ENCODE assay signal across 9 cellular contexts in genomic region chr5:118009761-118010297, GRCh38.
"Had no signal": no experiment of that assay in that cellular context is flagged by ENCODE, and none has a peak within 500 bp of the region (broad histone marks: within the 10 kb centered on the region; RNA-seq: fewer than 3 reads in every experiment).

No MANE protein-coding gene starts in this region.

- DNase-seq: GOT3, H7, HFFc6, Karpas-422, KBM-7 had no signal

- H3K27ac ChIP-seq: KMS-11 had no signal

- H3K27me3 Mint-ChIP-seq: IgD-negative memory B cell had no signal

- H3K9me3 Mint-ChIP-seq: HFFc6 had no signal

- H3K4me3 Mint-ChIP-seq: HFFc6, IgD-negative memory B cell had no signal

- H3K4me1 Mint-ChIP-seq: IgD-negative memory B cell had no signal

- H3K36me3 Mint-ChIP-seq: IgD-negative memory B cell had no signal

- H3K27ac Mint-ChIP-seq: HFFc6, IgD-negative memory B cell had no signal

- H3K4me3 ChIP-seq: HAP-1 had no signal

- H3K4me2 ChIP-seq: KMS-11 had no signal

- H3K4me1 ChIP-seq: HAP-1 had no signal

- ATAC-seq: HCT116 had no signal

- H3K36me3 ChIP-seq: HAP-1 had no signal
